In genomic region chr12:11621797-11622423, GRCh38 we compare ENCODE assay signal across 9 cellular contexts. TPM values are rescaled to one million over a fixed set of nuclear protein-coding genes. Genes with fewer than 3 reads are reported as not detected.
DNase-seq lines count a peak whose midpoint lies in the region; ATAC-seq and TF ChIP-seq lines count a peak whose summit lies in the region.
"Had no signal": no experiment of that assay in that cellular context is flagged by ENCODE, and none has a peak within 500 bp of the region (broad histone marks: within the 10 kb centered on the region; RNA-seq: fewer than 3 reads in every experiment).

No MANE protein-coding gene starts in this region.

- peaks cover 0 to 3% (median 0%) of the 10 kb centered on the region in 4 donors for H3K4me1 Mint-ChIP-seq in naive thymus-derived CD8-positive, alpha-beta T cell

- no peaks in the 10 kb centered on the region for H3K27me3 Mint-ChIP-seq in naive thymus-derived CD8-positive, alpha-beta T cell

- ATAC-seq in naive thymus-derived CD8-positive, alpha-beta T cell: peak; percentile 57
- ATAC-seq in GM19351 (IDR thresholded peaks at IDR 0.05; ENCODE audit: unreplicated experiment) (no peak), GM18498 (IDR thresholded peaks at IDR 0.05; ENCODE audit: unreplicated experiment) (no peak)

- H3K9me3 Mint-ChIP-seq in naive thymus-derived CD8-positive, alpha-beta T cell: no peaks in the 10 kb centered on the region

- H3K4me3 Mint-ChIP-seq in naive thymus-derived CD8-positive, alpha-beta T cell: no peak overlapping the region

- H3K27ac Mint-ChIP-seq in naive thymus-derived CD8-positive, alpha-beta T cell: no peak overlapping the region

- DNase-seq in GM12865 (ENCODE audit: low read depth) (peak; percentile 51), MV-4-11 (lab: John Stamatoyannopoulos, UW) (peak; percentile 53), 8988T (no peak), NK-92 (lab: John Stamatoyannopoulos, UW; ENCODE audit: unreplicated experiment) (no peak)
- DNase-seq in activated naive CD4-positive, alpha-beta T cell treated with anti-CD3 and anti-CD28 coated beads, Interleukin-2, amount 50 U/mL, for 16 hours: peak; percentile 10
- DNase-seq in naive thymus-derived CD8-positive, alpha-beta T cell: peak in 8 of 10 donors; percentile 9 to 72 (median 28)
- DNase-seq: NCI-H446 treated with DMSO at 0.1 percent for 48 hours had no signal

- no peaks in the 10 kb centered on the region for H3K36me3 Mint-ChIP-seq in naive thymus-derived CD8-positive, alpha-beta T cell

- no peak for TF ChIP-seq CTCF in GM12865 (IDR thresholded peaks at IDR 0.05; ENCODE audit: insufficient read depth, low read depth, low read length, missing control alignments)

- H3K4me3 ChIP-seq in GM12865 (ENCODE audit: low read depth, low read length): no peak overlapping the region

- POLR2A ChIA-PET in naive thymus-derived CD8-positive, alpha-beta T cell (lab: Charles Lee): no interaction called here

RNA-seq across cellular contexts. Expression of gene ETV6, which starts 27.6 kb away (rescaled TPM):
- total RNA-seq in naive thymus-derived CD8-positive, alpha-beta T cell: 10 to 100 TPM; 13.0 to 13.2 TPM
- 1 to 10 TPM in 2 of 3 donors, under 1 TPM in 1; 0.94 to 2.2 (median 1.3) TPM for polyA plus RNA-seq in naive thymus-derived CD8-positive, alpha-beta T cell

Comparison
In these comparisons a context has a peak if more than half of its experiments do, and no peak if none do; other contexts are left out.
1. DNase-seq: peak in GM12865 (single experiment), MV-4-11 (single experiment), activated naive CD4-positive, alpha-beta T cell treated with anti-CD3 and anti-CD28 coated beads, Interleukin-2, amount 50 U/mL, for 16 hours (single experiment) and naive thymus-derived CD8-positive, alpha-beta T cell (8 of 10); none in 8988T (single experiment) and NK-92 (single experiment).
2. ATAC-seq: peak in naive thymus-derived CD8-positive, alpha-beta T cell (2 of 2); none in GM19351 (single experiment) and GM18498 (single experiment).